ENCODE assay signal across 11 cellular contexts in the genomic region with DNA sequence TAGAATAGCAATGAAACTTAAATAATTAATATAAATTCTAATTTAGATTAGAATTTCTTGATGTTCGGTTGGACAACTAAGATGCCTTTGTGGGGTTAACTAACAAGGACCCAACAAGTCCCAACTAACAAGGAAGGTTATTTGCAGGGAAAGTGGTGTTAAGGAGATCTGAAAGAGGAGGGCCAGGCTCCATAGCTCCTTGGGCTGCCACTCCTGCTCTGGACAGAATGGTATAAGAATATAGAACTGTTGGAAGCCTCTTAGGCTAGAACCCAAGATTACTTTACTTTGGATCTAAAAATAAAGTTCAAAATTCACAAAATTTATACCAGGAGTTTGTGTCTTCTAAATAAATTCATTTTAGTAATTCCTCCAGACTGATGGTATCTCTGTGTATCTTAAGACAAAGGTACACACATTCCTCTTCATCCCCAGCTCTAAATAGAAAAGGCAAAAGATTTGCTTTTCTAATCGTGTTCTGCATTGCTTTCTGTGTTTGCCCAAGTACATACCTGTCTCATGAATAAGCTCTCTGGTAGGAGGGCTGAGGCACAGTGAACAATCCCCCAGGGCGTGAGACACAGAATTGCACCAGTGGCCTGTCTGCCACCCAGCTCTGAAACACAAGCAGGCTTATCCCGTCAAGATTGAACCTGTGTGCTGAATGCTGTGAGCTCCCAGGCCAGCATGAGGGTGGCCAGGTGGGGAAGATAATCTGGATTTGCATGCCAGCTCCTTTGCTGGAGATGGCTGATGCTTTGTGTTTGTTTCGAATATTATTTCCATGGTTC.
DNase-seq lines count a peak whose midpoint lies in the region; ATAC-seq, FAIRE-seq and TF ChIP-seq lines count a peak whose summit lies in the region.
"Had no signal": no experiment of that assay in that cellular context is flagged by ENCODE, and none has a peak within 500 bp of the region (broad histone marks: within the 10 kb centered on the region; RNA-seq: fewer than 3 reads in every experiment).

No MANE protein-coding gene starts in this region.

- no peak for FAIRE-seq in GM12891 (lab: Jason Lieb, UNC)

- TF ChIP-seq POLR2A in GM12891 (IDR thresholded peaks at IDR 0.05; ENCODE audit: low read depth, low read length) = no peak

- DNase-seq in D341Med (ENCODE audit: low spot score) (peak; percentile 81), NCI-H526 (lab: John Stamatoyannopoulos, UW) (peak; percentile 96), ecto neural progenitor cell (ENCODE audit: low spot score) (peak; percentile 59), omental fat pad (ENCODE audit: low spot score) (no peak), GM12891 (ENCODE audit: insufficient read length, low spot score) (no peak), NCI-H1092 treated with DMSO at 0.1 percent for 48 hours (lab: John Stamatoyannopoulos, UW) (no peak)
- DNase-seq: left cardiac atrium; stimulated activated CD4-positive, alpha-beta T cell treated with anti-CD3 and anti-CD28 coated beads, Interleukin-12 subunit alpha, Interleukin-12 subunit beta, amount 100 ng/mL, for 4 hours; substantia nigra had no signal

- TF ChIP-seq CTCF in omental fat pad (IDR thresholded peaks at IDR 0.05) = no peak

- peak; percentile 74 for ATAC-seq in omental fat pad (ENCODE audit: low FRiP score)
- ATAC-seq in HG02759 (IDR thresholded peaks at IDR 0.05; ENCODE audit: unreplicated experiment) = no peak
- no peak for ATAC-seq in GM19035 (IDR thresholded peaks at IDR 0.05; ENCODE audit: unreplicated experiment)

TF ChIP-seq in GM12891, 5 proteins besides CTCF, POLR2A, EP300 and RAD21:
- TF ChIP-seq POLR2AphosphoS5 (IDR thresholded peaks at IDR 0.05; ENCODE audit: low read depth, low read length) (no peak), SPI1 (IDR thresholded peaks at IDR 0.05; ENCODE audit: low read depth, low read length) (no peak), TAF1 (IDR thresholded peaks at IDR 0.05; ENCODE audit: low read depth, low read length) (no peak), PAX5 (IDR thresholded peaks at IDR 0.05; ENCODE audit: insufficient read depth, low read length, severe bottlenecking) (no peak)
TF ChIP-seq in GM12891: peak in this region for 0.

Comparison
In these comparisons a context has a peak if more than half of its experiments do, and no peak if none do; other contexts are left out.
1. DNase-seq: peak in D341Med (single experiment), NCI-H526 (2 of 2) and ecto neural progenitor cell (single experiment); none in omental fat pad (single experiment), GM12891 (single experiment) and NCI-H1092 treated with DMSO at 0.1 percent for 48 hours (single experiment).